Comparison of ENCODE assay signal across 9 cellular contexts in genomic region chr1:64245495-64245894, GRCh38. TPM values are rescaled to one million over a fixed set of nuclear protein-coding genes. Genes with fewer than 3 reads are reported as not detected.
DNase-seq lines count a peak whose midpoint lies in the region; ATAC-seq and TF ChIP-seq lines count a peak whose summit lies in the region.
"Had no signal": no experiment of that assay in that cellular context is flagged by ENCODE, and none has a peak within 500 bp of the region (broad histone marks: within the 10 kb centered on the region; RNA-seq: fewer than 3 reads in every experiment).

No MANE protein-coding gene starts in this region.

- no peaks in the 10 kb centered on the region for H3K9me3 Mint-ChIP-seq in neural crest cell

- H3K9me3 ChIP-seq in endocrine pancreas (ENCODE audit: control insufficient read depth, low read length), result no peaks in the 10 kb centered on the region
- H3K9me3 ChIP-seq: neutrophil had no signal

- ATAC-seq in HG03095 (IDR thresholded peaks at IDR 0.05; ENCODE audit: unreplicated experiment), result no peak

- TF ChIP-seq CTCF in neural crest cell (conservative IDR thresholded peaks at IDR 0.05), result no peak

- peak; percentile 16 for DNase-seq in NCI-H748 (lab: John Stamatoyannopoulos, UW; ENCODE audit: unreplicated experiment)
- DNase-seq in NCI-H748 treated with DMSO at 0.1 percent for 48 hours (lab: John Stamatoyannopoulos, UW), result no peak
- peak; percentile 25 for DNase-seq in NCI-H2227 (lab: John Stamatoyannopoulos, UW; ENCODE audit: unreplicated experiment)
- no peak for DNase-seq in neural crest cell (ENCODE audit: low read depth, low spot score)
- no peak for DNase-seq in GM19238 (ENCODE audit: insufficient read length, low spot score)
- no peak for DNase-seq in NCI-H446 (lab: John Stamatoyannopoulos, UW)

- H3K27me3 ChIP-seq in endocrine pancreas (ENCODE audit: control insufficient read depth, insufficient read depth, low read length), result no peaks in the 10 kb centered on the region

- H3K4me1 ChIP-seq in endocrine pancreas (ENCODE audit: control insufficient read depth, insufficient read depth, low read length), result no peaks in the 10 kb centered on the region

- peak overlapping the region; percentile 20 for H3K27ac Mint-ChIP-seq in neural crest cell (ENCODE audit: unreplicated experiment)

- H3K36me3 Mint-ChIP-seq in neural crest cell (ENCODE audit: low read depth), result no peaks in the 10 kb centered on the region

- H3K4me1 Mint-ChIP-seq in neural crest cell, result peaks cover 30% of the 10 kb centered on the region

- no peaks in the 10 kb centered on the region for H3K27me3 Mint-ChIP-seq in neural crest cell (ENCODE audit: low read depth)

- H3K4me3 ChIP-seq in endocrine pancreas (ENCODE audit: control insufficient read depth, insufficient read depth, low read length), result peak overlapping the region; percentile 66

- H3K36me3 ChIP-seq in endocrine pancreas (ENCODE audit: control insufficient read depth, insufficient read depth, low read length), result no peaks in the 10 kb centered on the region
- H3K36me3 ChIP-seq: neutrophil had no signal

- peak overlapping the region; percentile 38 for H3K9ac ChIP-seq in endocrine pancreas (ENCODE audit: control insufficient read depth, insufficient read depth, low read length)

- H3K4me3 Mint-ChIP-seq in neural crest cell, result peak overlapping the region; percentile 32

RNA-seq across cellular contexts. Expression of gene UBE2U, which starts 42.1 kb away (rescaled TPM):
- not detected in 2 replicates for total RNA-seq in neural crest cell

Comparison
In these comparisons a context has a peak if more than half of its experiments do, and no peak if none do; other contexts are left out.
1. DNase-seq: peak in NCI-H748 (single experiment) and NCI-H2227 (single experiment); none in NCI-H748 treated with DMSO at 0.1 percent for 48 hours (single experiment), neural crest cell (single experiment), GM19238 (single experiment) and NCI-H446 (0 of 2).